ENCODE assay signal across 1 cellular context in genomic region chr9:135908334-135909204, GRCh38.
TF ChIP-seq lines count a peak whose summit lies in the region.

No MANE protein-coding gene starts in this region.

TF ChIP-seq in GM23338, 12 proteins besides CTCF, POLR2A, EP300 and RAD21 (continued from another document):
- TF ChIP-seq, protein P1, sequence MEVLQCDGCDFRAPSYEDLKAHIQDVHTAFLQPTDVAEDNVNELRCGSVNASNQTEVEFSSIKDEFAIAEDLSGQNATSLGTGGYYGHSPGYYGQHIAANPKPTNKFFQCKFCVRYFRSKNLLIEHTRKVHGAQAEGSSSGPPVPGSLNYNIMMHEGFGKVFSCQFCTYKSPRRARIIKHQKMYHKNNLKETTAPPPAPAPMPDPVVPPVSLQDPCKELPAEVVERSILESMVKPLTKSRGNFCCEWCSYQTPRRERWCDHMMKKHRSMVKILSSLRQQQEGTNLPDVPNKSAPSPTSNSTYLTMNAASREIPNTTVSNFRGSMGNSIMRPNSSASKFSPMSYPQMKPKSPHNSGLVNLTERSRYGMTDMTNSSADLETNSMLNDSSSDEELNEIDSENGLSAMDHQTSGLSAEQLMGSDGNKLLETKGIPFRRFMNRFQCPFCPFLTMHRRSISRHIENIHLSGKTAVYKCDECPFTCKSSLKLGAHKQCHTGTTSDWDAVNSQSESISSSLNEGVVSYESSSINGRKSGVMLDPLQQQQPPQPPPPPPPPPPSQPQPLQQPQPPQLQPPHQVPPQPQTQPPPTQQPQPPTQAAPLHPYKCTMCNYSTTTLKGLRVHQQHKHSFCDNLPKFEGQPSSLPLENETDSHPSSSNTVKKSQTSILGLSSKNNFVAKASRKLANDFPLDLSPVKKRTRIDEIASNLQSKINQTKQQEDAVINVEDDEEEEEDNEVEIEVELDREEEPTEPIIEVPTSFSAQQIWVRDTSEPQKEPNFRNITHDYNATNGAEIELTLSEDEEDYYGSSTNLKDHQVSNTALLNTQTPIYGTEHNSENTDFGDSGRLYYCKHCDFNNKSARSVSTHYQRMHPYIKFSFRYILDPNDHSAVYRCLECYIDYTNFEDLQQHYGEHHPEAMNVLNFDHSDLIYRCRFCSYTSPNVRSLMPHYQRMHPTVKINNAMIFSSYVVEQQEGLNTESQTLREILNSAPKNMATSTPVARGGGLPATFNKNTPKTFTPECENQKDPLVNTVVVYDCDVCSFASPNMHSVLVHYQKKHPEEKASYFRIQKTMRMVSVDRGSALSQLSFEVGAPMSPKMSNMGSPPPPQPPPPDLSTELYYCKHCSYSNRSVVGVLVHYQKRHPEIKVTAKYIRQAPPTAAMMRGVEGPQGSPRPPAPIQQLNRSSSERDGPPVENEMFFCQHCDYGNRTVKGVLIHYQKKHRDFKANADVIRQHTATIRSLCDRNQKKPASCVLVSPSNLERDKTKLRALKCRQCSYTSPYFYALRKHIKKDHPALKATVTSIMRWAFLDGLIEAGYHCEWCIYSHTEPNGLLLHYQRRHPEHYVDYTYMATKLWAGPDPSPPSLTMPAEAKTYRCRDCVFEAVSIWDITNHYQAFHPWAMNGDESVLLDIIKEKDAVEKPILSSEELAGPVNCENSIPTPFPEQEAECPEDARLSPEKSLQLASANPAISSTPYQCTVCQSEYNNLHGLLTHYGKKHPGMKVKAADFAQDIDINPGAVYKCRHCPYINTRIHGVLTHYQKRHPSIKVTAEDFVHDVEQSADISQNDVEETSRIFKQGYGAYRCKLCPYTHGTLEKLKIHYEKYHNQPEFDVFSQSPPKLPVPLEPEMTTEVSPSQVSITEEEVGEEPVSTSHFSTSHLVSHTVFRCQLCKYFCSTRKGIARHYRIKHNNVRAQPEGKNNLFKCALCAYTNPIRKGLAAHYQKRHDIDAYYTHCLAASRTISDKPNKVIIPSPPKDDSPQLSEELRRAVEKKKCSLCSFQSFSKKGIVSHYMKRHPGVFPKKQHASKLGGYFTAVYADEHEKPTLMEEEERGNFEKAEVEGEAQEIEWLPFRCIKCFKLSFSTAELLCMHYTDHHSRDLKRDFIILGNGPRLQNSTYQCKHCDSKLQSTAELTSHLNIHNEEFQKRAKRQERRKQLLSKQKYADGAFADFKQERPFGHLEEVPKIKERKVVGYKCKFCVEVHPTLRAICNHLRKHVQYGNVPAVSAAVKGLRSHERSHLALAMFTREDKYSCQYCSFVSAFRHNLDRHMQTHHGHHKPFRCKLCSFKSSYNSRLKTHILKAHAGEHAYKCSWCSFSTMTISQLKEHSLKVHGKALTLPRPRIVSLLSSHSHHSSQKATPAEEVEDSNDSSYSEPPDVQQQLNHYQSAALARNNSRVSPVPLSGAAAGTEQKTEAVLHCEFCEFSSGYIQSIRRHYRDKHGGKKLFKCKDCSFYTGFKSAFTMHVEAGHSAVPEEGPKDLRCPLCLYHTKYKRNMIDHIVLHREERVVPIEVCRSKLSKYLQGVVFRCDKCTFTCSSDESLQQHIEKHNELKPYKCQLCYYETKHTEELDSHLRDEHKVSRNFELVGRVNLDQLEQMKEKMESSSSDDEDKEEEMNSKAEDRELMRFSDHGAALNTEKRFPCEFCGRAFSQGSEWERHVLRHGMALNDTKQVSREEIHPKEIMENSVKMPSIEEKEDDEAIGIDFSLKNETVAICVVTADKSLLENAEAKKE (CRISPR knock-in tag; IDR thresholded peaks at IDR 0.05): no peak
- TF ChIP-seq JUNB (IDR thresholded peaks at IDR 0.05; ENCODE audit: unreplicated experiment): no peak
- no peak for TF ChIP-seq NANOG (IDR thresholded peaks at IDR 0.05; ENCODE audit: borderline replicate concordance)
- no peak for TF ChIP-seq CREB1 (CRISPR knock-in tag; IDR thresholded peaks at IDR 0.05; ENCODE audit: low read depth)
